Comparison of ENCODE assay signal across 11 cellular contexts in the genomic region with DNA sequence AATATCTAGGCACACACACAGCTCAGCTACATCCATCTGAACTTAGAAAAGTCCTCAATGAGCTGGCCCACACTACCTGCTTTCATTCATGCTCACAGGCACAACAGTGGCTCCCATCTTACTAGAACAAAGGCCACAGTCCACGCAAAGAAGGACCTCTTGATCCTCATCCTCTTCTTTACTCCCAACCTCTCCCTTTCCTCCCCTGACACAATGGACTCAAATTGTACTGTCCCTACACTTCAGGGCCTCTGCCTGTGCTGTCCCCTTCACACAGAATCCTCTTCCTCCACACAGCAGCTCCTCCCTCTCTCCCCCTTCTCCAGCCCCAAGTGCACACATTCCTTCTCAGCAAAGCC. TPM values are rescaled to one million over a fixed set of nuclear protein-coding genes. Genes with fewer than 3 reads are reported as not detected.
DNase-seq lines count a peak whose midpoint lies in the region; ATAC-seq and TF ChIP-seq lines count a peak whose summit lies in the region.
"Had no signal": no experiment of that assay in that cellular context is flagged by ENCODE, and none has a peak within 500 bp of the region (broad histone marks: within the 10 kb centered on the region; RNA-seq: fewer than 3 reads in every experiment).

No MANE protein-coding gene starts in this region.

- H3K27me3 ChIP-seq in IMR-90 (ENCODE audit: control insufficient read depth, insufficient read depth, low read length), result no peaks in the 10 kb centered on the region
- no peaks in the 10 kb centered on the region for H3K27me3 ChIP-seq in esophagus muscularis mucosa
- H3K27me3 ChIP-seq in prostate gland (replicated peaks; ENCODE audit: insufficient read depth), result no peaks in the 10 kb centered on the region
- H3K27me3 ChIP-seq: tibial nerve had no signal

- H2BK5ac ChIP-seq in IMR-90 (ENCODE audit: low read depth, low read length, poor library complexity, severe bottlenecking), result no peak overlapping the region

- H4K8ac ChIP-seq in IMR-90 (ENCODE audit: low read depth in 2 of 2, low read length in 2 of 2), result no peak overlapping the region

- H3K18ac ChIP-seq in IMR-90 (ENCODE audit: low read depth, low read length), result no peak overlapping the region

- H3K9me3 ChIP-seq in IMR-90 (ENCODE audit: control insufficient read depth, insufficient read depth, low read length), result no peaks in the 10 kb centered on the region
- H3K9me3 ChIP-seq in esophagus muscularis mucosa, result no peaks in the 10 kb centered on the region
- no peaks in the 10 kb centered on the region for H3K9me3 ChIP-seq in prostate gland
- H3K9me3 ChIP-seq: tibial nerve had no signal

- BruUV-seq in IMR-90 (replicated peaks; lab: Mats Ljungman, UMichigan), result no TSS peak

- no peak overlapping the region for H4K5ac ChIP-seq in IMR-90 (ENCODE audit: low read depth, low read length)

- no peak overlapping the region for H3K4me2 ChIP-seq in IMR-90 (ENCODE audit: low read depth, low read length)

- intact Hi-C loops in IMR-90 (cut with micrococcal nuclease) (no loop called here), esophagus muscularis mucosa (cut with DNase I) (no loop called here), prostate gland (cut with DNase I) (no loop called here)

- no peak for TF ChIP-seq CTCF in C4-2B (conservative IDR thresholded peaks at IDR 0.05)
- no peak for TF ChIP-seq CTCF in IMR-90 (conservative IDR thresholded peaks at IDR 0.05; ENCODE audit: low read depth, low read length)
- no peak for TF ChIP-seq CTCF in esophagus muscularis mucosa (IDR thresholded peaks at IDR 0.05)
- TF ChIP-seq CTCF in prostate gland (IDR thresholded peaks at IDR 0.05), result no peak

- H3K36me3 ChIP-seq in IMR-90 (ENCODE audit: control insufficient read depth, insufficient read depth, low read length), result no peaks in the 10 kb centered on the region
- H3K36me3 ChIP-seq in esophagus muscularis mucosa, result no peaks in the 10 kb centered on the region
- no peaks in the 10 kb centered on the region for H3K36me3 ChIP-seq in prostate gland
- H3K36me3 ChIP-seq: tibial nerve had no signal

- H3K23ac ChIP-seq in IMR-90 (ENCODE audit: low read depth, low read length), result no peak overlapping the region

- H3K79me1 ChIP-seq in IMR-90 (ENCODE audit: low read depth in 1 of 2, low read length in 2 of 2), result peaks cover 0 to 12% of the 10 kb centered on the region in 2 experiments; a peak in 2 of 4 replicates

- WGBS in IMR-90 (ENCODE audit: extremely low coverage in 2 of 2, insufficient read length in 1 of 2), 2 experiments, result no CpG with 5 or more reads among the region's 1 CpG
- WGBS in esophagus muscularis mucosa, result 78% methylated on average over 1 of the region's 1 CpG
- WGBS in prostate gland, result 100% methylated on average over 1 of the region's 1 CpG

- H2BK20ac ChIP-seq in IMR-90 (ENCODE audit: low read depth, low read length), result no peak overlapping the region

- dilution Hi-C loops in IMR-90 (cut with HindIII; ENCODE audit: low sequenced_read_pairs, unreplicated experiment), result no loop called here

- H3K14ac ChIP-seq in IMR-90 (replicated peaks; ENCODE audit: low read depth, low read length), result no peak overlapping the region

- no peak overlapping the region for H2AK9ac ChIP-seq in IMR-90 (replicated peaks; ENCODE audit: low read depth, low read length, poor library complexity)

- H3K9ac ChIP-seq in IMR-90 (ENCODE audit: low read depth, low read length), result no peak overlapping the region

- peak overlapping the region; percentile 64 for H3K27ac ChIP-seq in C4-2B
- H3K27ac ChIP-seq in IMR-90 (ENCODE audit: insufficient read depth, low read length), result no peak overlapping the region
- peak overlapping the region; percentile 67 to 73 (median 70) for H3K27ac ChIP-seq in esophagus muscularis mucosa (replicated peaks in 1 of 4)
- H3K27ac ChIP-seq in prostate gland, result peak overlapping the region; percentile 73 to 81
- H3K27ac ChIP-seq: RWPE1 had no signal

- POLR2A ChIA-PET in IMR-90 (lab: Charles Lee; ENCODE audit: unreplicated experiment), result no interaction called here

- no peak overlapping the region for H2BK15ac ChIP-seq in IMR-90 (ENCODE audit: low read depth, low read length)

- no peak for TF ChIP-seq EP300 in esophagus muscularis mucosa (IDR thresholded peaks at IDR 0.05)

- TF ChIP-seq POLR2A in IMR-90 (IDR thresholded peaks at IDR 0.05; ENCODE audit: low read depth, low read length) (no peak), esophagus muscularis mucosa (IDR thresholded peaks at IDR 0.05; ENCODE audit: low read depth) (no peak), prostate gland (IDR thresholded peaks at IDR 0.05) (no peak)

- H4K91ac ChIP-seq in IMR-90 (ENCODE audit: insufficient read depth, low read depth, low read length), result no peak overlapping the region

- H2AK5ac ChIP-seq in IMR-90 (ENCODE audit: low read depth, low read length), result no peak overlapping the region

- H3K4me1 ChIP-seq in IMR-90 (ENCODE audit: control insufficient read depth, insufficient read depth, low read length), result peaks cover 3% of the 10 kb centered on the region; the same call in 1 of the 2 replicates
- H3K4me1 ChIP-seq in esophagus muscularis mucosa, result peaks cover 31 to 56% (median 33%) of the 10 kb centered on the region in 4 donors
- H3K4me1 ChIP-seq in prostate gland (replicated peaks), result peaks cover 7% of the 10 kb centered on the region

- DNase-seq in IMR-90 (no peak), esophagus muscularis mucosa (ENCODE audit: extremely low spot score) (no peak), prostate gland (ENCODE audit: low spot score) (no peak), glomerular visceral epithelial cell (ENCODE audit: extremely low spot score) (no peak)
- DNase-seq: stimulated activated CD4-positive, alpha-beta T cell treated with anti-CD3 and anti-CD28 coated beads, Interleukin-4, amount 100 ng/mL, for 1 hour had no signal

- no peak overlapping the region for H3K4me3 ChIP-seq in IMR-90 (ENCODE audit: insufficient read depth, low read depth, low read length)
- H3K4me3 ChIP-seq in esophagus muscularis mucosa, result no peak overlapping the region
- no peak overlapping the region for H3K4me3 ChIP-seq in prostate gland
- H3K4me3 ChIP-seq: tibial nerve had no signal

- H3K4ac ChIP-seq in IMR-90 (ENCODE audit: low read depth, low read length), result no peak overlapping the region

- ATAC-seq in IMR-90 (ENCODE audit: low read depth), result 0 out of 2 replicates have a peak, but pooled peaks have one; percentile 30
- no peak for ATAC-seq in GM18907 (IDR thresholded peaks at IDR 0.05; ENCODE audit: unreplicated experiment)
- ATAC-seq in GM18520 (IDR thresholded peaks at IDR 0.05; ENCODE audit: unreplicated experiment), result no peak
- no peak for ATAC-seq in HG03108 (IDR thresholded peaks at IDR 0.05; ENCODE audit: unreplicated experiment)

- H2AFZ ChIP-seq in IMR-90 (replicated peaks; ENCODE audit: low read length, poor library complexity), result no peak overlapping the region

- no peaks in the 10 kb centered on the region; the same call in 1 of the 2 replicates for H3K9me1 ChIP-seq in IMR-90 (ENCODE audit: insufficient read depth, low read length)

- CTCF ChIA-PET in IMR-90 (lab: Yijun Ruan, JAX), result interaction anchor here (1.0 to 1.1 kb wide), 3 partner anchors 8 to 122 kb away, joined by 3 to 4 read pairs (median 3); no protein-coding TSS in a partner anchor

- H2BK120ac ChIP-seq in IMR-90 (ENCODE audit: low read depth, low read length), result no peak overlapping the region

- in situ Hi-C loops in IMR-90 (cut with MboI; ENCODE audit: low sequenced_read_pairs), result no loop called here

- no peak for TF ChIP-seq RAD21 in IMR-90 (IDR thresholded peaks at IDR 0.05; ENCODE audit: low read length)

- H4K20me1 ChIP-seq in IMR-90 (ENCODE audit: insufficient read depth, low read length), result peaks cover 12% of the 10 kb centered on the region; the same call in 1 of the 2 replicates

- no peak overlapping the region for H3K56ac ChIP-seq in IMR-90 (ENCODE audit: extremely low read depth, insufficient read depth, low read length)

TF ChIP-seq in IMR-90, 13 proteins besides CTCF, POLR2A, EP300 and RAD21 (continues in another document):
- TF ChIP-seq CEBPB (IDR thresholded peaks at IDR 0.05; ENCODE audit: low read depth, low read length) (no peak), RFX5 (IDR thresholded peaks at IDR 0.05; ENCODE audit: low read depth, low read length) (no peak), BHLHE40 (IDR thresholded peaks at IDR 0.05; ENCODE audit: low read depth, low read length) (no peak), MXI1 (IDR thresholded peaks at IDR 0.05; ENCODE audit: borderline replicate concordance, low read depth, low read length) (no peak), SMC3 (IDR thresholded peaks at IDR 0.05; ENCODE audit: low read depth, low read length) (no peak), NFE2L2 (IDR thresholded peaks at IDR 0.05; ENCODE audit: low read depth, low read length) (no peak), MAZ (IDR thresholded peaks at IDR 0.05; ENCODE audit: borderline replicate concordance, low read depth, low read length) (no peak), ELK1 (IDR thresholded peaks at IDR 0.05; ENCODE audit: borderline replicate concordance, low read depth, low read length) (no peak), FOS (IDR thresholded peaks at IDR 0.05; ENCODE audit: low read depth, low read length) (no peak), MAFK (IDR thresholded peaks at IDR 0.05; ENCODE audit: low read depth, low read length) (no peak), RCOR1 (IDR thresholded peaks at IDR 0.05; ENCODE audit: insufficient replicate concordance, low read length) (no peak)
- TF ChIP-seq, protein P1, sequence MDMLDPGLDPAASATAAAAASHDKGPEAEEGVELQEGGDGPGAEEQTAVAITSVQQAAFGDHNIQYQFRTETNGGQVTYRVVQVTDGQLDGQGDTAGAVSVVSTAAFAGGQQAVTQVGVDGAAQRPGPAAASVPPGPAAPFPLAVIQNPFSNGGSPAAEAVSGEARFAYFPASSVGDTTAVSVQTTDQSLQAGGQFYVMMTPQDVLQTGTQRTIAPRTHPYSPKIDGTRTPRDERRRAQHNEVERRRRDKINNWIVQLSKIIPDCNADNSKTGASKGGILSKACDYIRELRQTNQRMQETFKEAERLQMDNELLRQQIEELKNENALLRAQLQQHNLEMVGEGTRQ (IDR thresholded peaks at IDR 0.05; ENCODE audit: low read depth, low read length), result no peak

RNA-seq across cellular contexts. Expression of gene SMCO4, which starts 12.7 kb away (rescaled TPM):
- total RNA-seq in IMR-90 (2012; rRNA removed) (2.2 and 4.2 TPM in 2 replicates), esophagus muscularis mucosa (10 to 100 TPM in 2 of 4 donors, 1 to 10 TPM in 2; 6.2 to 18.6 (median 10.3) TPM), prostate gland (100 to 1,000 TPM in 1 of 2 donors, 10 to 100 TPM in 1; 63.8 to 140 TPM)
- polyA plus RNA-seq in IMR-90 (2012; rRNA removed), result 17.7 and 21.8 TPM in 2 replicates
- polyA plus RNA-seq in IMR-90 (2012; cell fraction: cytosol; rRNA removed), result 11.1 and 27.0 TPM in 2 replicates
- polyA plus RNA-seq in IMR-90 (2012; cell fraction: nucleus; rRNA removed; ENCODE audit: low replicate concordance), result 9.4 and 11.6 TPM in 2 replicates
